In genomic region chr11:12556155-12556554, GRCh38 we compare ENCODE assay signal across 12 cellular contexts.
DNase-seq lines count a peak whose midpoint lies in the region; ATAC-seq and TF ChIP-seq lines count a peak whose summit lies in the region.
"Had no signal": no experiment of that assay in that cellular context is flagged by ENCODE, and none has a peak within 500 bp of the region (broad histone marks: within the 10 kb centered on the region; RNA-seq: fewer than 3 reads in every experiment).

No MANE protein-coding gene starts in this region.

- H2BK5ac ChIP-seq in mesenchymal stem cell (ENCODE audit: low read depth, low read length, poor library complexity, severe bottlenecking) = no peak overlapping the region

- POLR2A ChIA-PET in activated CD8-positive, alpha-beta T cell treated with anti-CD3 and anti-CD28 coated beads for 36 hours (lab: Charles Lee) = no interaction called here
- POLR2A ChIA-PET in RWPE1 (lab: Yijun Ruan, JAX; ENCODE audit: low non-redundant PET) = no interaction called here

- H3K27ac ChIP-seq in esophagus muscularis mucosa (replicated peaks in 1 of 4) (peak overlapping the region; percentile 69 to 76 (median 76)), mesenchymal stem cell (ENCODE audit: low read length, poor library complexity, severe bottlenecking) (peak overlapping the region; percentile 74), tibial artery (peak overlapping the region in 1 of 2 donors; percentile 59), RWPE1 (no peak overlapping the region)

- no peak overlapping the region for H3K4me3 ChIP-seq in esophagus muscularis mucosa
- H3K4me3 ChIP-seq in mesenchymal stem cell (ENCODE audit: insufficient read depth in 1 of 2, low read depth in 1 of 2, low read length in 2 of 2) = peak overlapping the region in 1 of 2 experiments; percentile 38
- H3K4me3 ChIP-seq in tibial artery = no peak overlapping the region

- H3K36me3 Mint-ChIP-seq in activated CD8-positive, alpha-beta T cell treated with anti-CD3 and anti-CD28 coated beads for 36 hours (ENCODE audit: low read depth) = no peaks in the 10 kb centered on the region

- no peak overlapping the region for H4K91ac ChIP-seq in mesenchymal stem cell (ENCODE audit: low read length)

- H3K4me3 Mint-ChIP-seq in activated CD8-positive, alpha-beta T cell treated with anti-CD3 and anti-CD28 coated beads for 36 hours = no peak overlapping the region
- H3K4me3 Mint-ChIP-seq: stimulated activated naive CD8-positive, alpha-beta T cell treated with anti-CD3 and anti-CD28 coated beads, Interleukin-15, Interleukin-2, amounts not matched to agents 100 ng/mL and 50 ng/mL, for 24 hours had no signal

- peak; percentile 64 for DNase-seq in RPMI7951 (ENCODE audit: low read depth)
- DNase-seq in esophagus muscularis mucosa (ENCODE audit: extremely low spot score) = peak; percentile 83
- peak; percentile 76 for DNase-seq in mesenchymal stem cell
- DNase-seq in tibial artery = peak; percentile 70 to 77
- DNase-seq in NCI-H187 treated with DMSO at 0.1 percent for 48 hours (lab: John Stamatoyannopoulos, UW) = no peak
- no peak for DNase-seq in activated CD8-positive, alpha-beta T cell treated with anti-CD3 and anti-CD28 coated beads for 36 hours
- no peak for DNase-seq in RWPE1 (ENCODE audit: low spot score)
- DNase-seq: Kasumi-1; NCI-H2171; stimulated activated CD4-positive, alpha-beta T cell treated with anti-CD3 and anti-CD28 coated beads, Interleukin-2, amount 100 ng/mL, for 24 hours had no signal

- TF ChIP-seq EP300 in esophagus muscularis mucosa (IDR thresholded peaks at IDR 0.05) = no peak

- H3K23ac ChIP-seq in mesenchymal stem cell (ENCODE audit: low read length in 2 of 2) = no peak overlapping the region

- no peak overlapping the region for H3K27ac Mint-ChIP-seq in activated CD8-positive, alpha-beta T cell treated with anti-CD3 and anti-CD28 coated beads for 36 hours
- H3K27ac Mint-ChIP-seq: stimulated activated naive CD8-positive, alpha-beta T cell treated with anti-CD3 and anti-CD28 coated beads, Interleukin-15, Interleukin-2, amounts not matched to agents 100 ng/mL and 50 ng/mL, for 24 hours had no signal

- H3K9me3 ChIP-seq in esophagus muscularis mucosa = no peaks in the 10 kb centered on the region
- peaks cover 4% of the 10 kb centered on the region for H3K9me3 ChIP-seq in mesenchymal stem cell (ENCODE audit: control insufficient read depth, low read length)
- no peaks in the 10 kb centered on the region for H3K9me3 ChIP-seq in tibial artery

- H3K27me3 ChIP-seq in esophagus muscularis mucosa = no peaks in the 10 kb centered on the region
- no peaks in the 10 kb centered on the region for H3K27me3 ChIP-seq in mesenchymal stem cell (ENCODE audit: control insufficient read depth in 1 of 2, insufficient read depth in 1 of 2, low read length in 2 of 2)
- H3K27me3 ChIP-seq in tibial artery = no peaks in the 10 kb centered on the region

- H3K4me1 ChIP-seq in esophagus muscularis mucosa (peaks cover 23 to 41% (median 34%) of the 10 kb centered on the region in 4 donors), mesenchymal stem cell (ENCODE audit: control insufficient read depth, insufficient read depth, low read depth, low read length) (peaks cover 4% of the 10 kb centered on the region), tibial artery (peaks cover 0 to 60% (median 27%) of the 10 kb centered on the region in 4 donors)

- H3K4ac ChIP-seq in mesenchymal stem cell (ENCODE audit: low read depth in 1 of 2, low read length in 2 of 2) = no peak overlapping the region

- no peak overlapping the region for H3K14ac ChIP-seq in mesenchymal stem cell (ENCODE audit: low read length in 2 of 2)

- H2BK12ac ChIP-seq in mesenchymal stem cell (ENCODE audit: low read length in 2 of 2) = peak overlapping the region in 1 of 2 experiments; percentile 72

- intact Hi-C loops in esophagus muscularis mucosa (cut with DNase I) = loop anchor here (10.0 kb wide), 1 partner anchor 119 kb away; the partner anchor contains the start of gene TEAD1
- intact Hi-C loops in tibial artery (cut with DNase I; ENCODE audit: low total_unique reads) = loop anchor here (10.0 kb wide), 1 partner anchor 171 kb away; no protein-coding TSS in a partner anchor
- intact Hi-C loops in activated CD8-positive, alpha-beta T cell treated with anti-CD3 and anti-CD28 coated beads for 36 hours (cut with micrococcal nuclease) = no loop called here

- no peak for TF ChIP-seq POLR2A in esophagus muscularis mucosa (IDR thresholded peaks at IDR 0.05; ENCODE audit: low read depth)

- no peak for ATAC-seq in GM19395 (IDR thresholded peaks at IDR 0.05; ENCODE audit: unreplicated experiment)
- no peak for ATAC-seq in activated CD8-positive, alpha-beta T cell treated with anti-CD3 and anti-CD28 coated beads for 36 hours

- H3K9me3 Mint-ChIP-seq in activated CD8-positive, alpha-beta T cell treated with anti-CD3 and anti-CD28 coated beads for 36 hours = peaks cover 2% of the 10 kb centered on the region
- H3K9me3 Mint-ChIP-seq: stimulated activated naive CD8-positive, alpha-beta T cell treated with anti-CD3 and anti-CD28 coated beads, Interleukin-15, Interleukin-2, amounts not matched to agents 100 ng/mL and 50 ng/mL, for 24 hours had no signal

- H2BK15ac ChIP-seq in mesenchymal stem cell (ENCODE audit: low read depth, poor library complexity, severe bottlenecking) = no peak overlapping the region

- no peaks in the 10 kb centered on the region for H3K36me3 ChIP-seq in esophagus muscularis mucosa
- no peaks in the 10 kb centered on the region for H3K36me3 ChIP-seq in mesenchymal stem cell (ENCODE audit: control insufficient read depth in 1 of 2, insufficient read depth in 2 of 2, low read depth in 1 of 2, low read length in 2 of 2)
- H3K36me3 ChIP-seq in tibial artery = no peaks in the 10 kb centered on the region

- no peak for TF ChIP-seq CTCF in esophagus muscularis mucosa (IDR thresholded peaks at IDR 0.05)
- no peak for TF ChIP-seq CTCF in tibial artery (IDR thresholded peaks at IDR 0.05)
- no peak for TF ChIP-seq CTCF in activated CD8-positive, alpha-beta T cell treated with anti-CD3 and anti-CD28 coated beads for 36 hours (IDR thresholded peaks at IDR 0.05)
- no peak for TF ChIP-seq CTCF in RWPE1 (conservative IDR thresholded peaks at IDR 0.05; ENCODE audit: low read depth)

- H3K4me1 Mint-ChIP-seq in activated CD8-positive, alpha-beta T cell treated with anti-CD3 and anti-CD28 coated beads for 36 hours (ENCODE audit: low read depth) = no peaks in the 10 kb centered on the region

- H3K18ac ChIP-seq in mesenchymal stem cell (ENCODE audit: low read depth in 1 of 2, low read length in 2 of 2) = peak overlapping the region in 1 of 2 experiments; percentile 18

- H2BK120ac ChIP-seq in mesenchymal stem cell (ENCODE audit: low read depth, low read length) = peak overlapping the region; percentile 12

- no peak overlapping the region for H3K4me2 ChIP-seq in mesenchymal stem cell (ENCODE audit: low read length, poor library complexity, severe bottlenecking)

- 26% methylated on average over 3 of the region's 3 CpGs for WGBS in esophagus muscularis mucosa
- WGBS in mesenchymal stem cell = 47% methylated on average over 3 of the region's 3 CpGs

- no peak overlapping the region for H2AFZ ChIP-seq in mesenchymal stem cell (ENCODE audit: low read depth, low read length)

- CTCF ChIA-PET in activated CD8-positive, alpha-beta T cell treated with anti-CD3 and anti-CD28 coated beads for 36 hours (lab: Charles Lee) = no interaction called here
- CTCF ChIA-PET in RWPE1 (lab: Yijun Ruan, JAX) = no interaction called here

- no peak overlapping the region for H4K8ac ChIP-seq in mesenchymal stem cell (ENCODE audit: low read length)

- H3K27me3 Mint-ChIP-seq in activated CD8-positive, alpha-beta T cell treated with anti-CD3 and anti-CD28 coated beads for 36 hours = peaks cover 8% of the 10 kb centered on the region

- no peaks in the 10 kb centered on the region for H3K79me1 ChIP-seq in mesenchymal stem cell (replicated peaks; ENCODE audit: low read length, poor library complexity, severe bottlenecking)

- H2AK5ac ChIP-seq in mesenchymal stem cell (ENCODE audit: low read length, severe bottlenecking) = peak overlapping the region; percentile 67

- peak overlapping the region; percentile 66 for H3K9ac ChIP-seq in mesenchymal stem cell (ENCODE audit: low read length)

Comparison
In these comparisons a context has a peak if more than half of its experiments do, and no peak if none do; other contexts are left out.
1. DNase-seq: peak in RPMI7951 (single experiment), esophagus muscularis mucosa (single experiment), mesenchymal stem cell (single experiment) and tibial artery (2 of 2); none in NCI-H187 treated with DMSO at 0.1 percent for 48 hours (single experiment), activated CD8-positive, alpha-beta T cell treated with anti-CD3 and anti-CD28 coated beads for 36 hours (single experiment) and RWPE1 (single experiment).